In the genomic region with DNA sequence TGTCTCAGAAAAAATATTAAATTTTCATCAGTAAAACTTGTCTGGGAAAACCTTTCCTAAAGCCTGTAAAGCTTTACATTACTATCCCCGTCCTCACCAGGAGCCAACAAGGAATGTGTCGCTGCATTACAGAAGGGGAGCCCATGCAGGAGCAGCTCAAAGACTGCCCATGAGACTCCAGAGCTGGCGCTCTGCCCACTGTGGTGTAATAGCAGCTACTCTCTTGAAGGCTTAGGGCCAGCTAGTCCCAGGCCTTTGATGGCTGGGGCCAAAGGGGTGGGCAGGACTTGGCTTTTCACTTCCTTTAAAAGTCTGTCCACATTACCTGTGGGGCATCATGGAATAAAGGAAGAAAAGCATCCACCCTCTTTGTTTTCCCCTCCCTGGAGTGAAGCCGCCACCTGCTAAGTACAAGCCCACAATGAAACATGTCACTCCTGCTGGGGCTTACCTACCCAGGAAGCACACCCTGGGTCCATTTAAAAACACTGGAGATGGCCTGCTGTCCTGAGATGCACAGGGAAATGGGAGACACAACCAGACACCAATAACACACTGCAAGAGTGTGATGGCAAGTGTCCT, we compare ENCODE assay signal across 16 cellular contexts.
A peak's percentile ranks its signal among the peaks of the same experiment; 100 is the strongest.
DNase-seq lines count a peak whose midpoint lies in the region; ATAC-seq, FAIRE-seq and TF ChIP-seq lines count a peak whose summit lies in the region.
"Had no signal": no experiment of that assay in that cellular context is flagged by ENCODE, and none has a peak within 500 bp of the region (broad histone marks: within the 10 kb centered on the region; RNA-seq: fewer than 3 reads in every experiment).

No MANE protein-coding gene starts in this region.

- no peaks in the 10 kb centered on the region for H3K27me3 ChIP-seq in effector memory CD4-positive, alpha-beta T cell (replicated peaks; ENCODE audit: control insufficient read depth, insufficient read depth, low read length, poor library complexity, severe bottlenecking)

- H3K4me3 Mint-ChIP-seq in WTC11, result no peak overlapping the region
- no peak overlapping the region for H3K4me3 Mint-ChIP-seq in Calu3 (ENCODE audit: low read depth, unreplicated experiment)
- H3K4me3 Mint-ChIP-seq: activated naive CD8-positive, alpha-beta T cell treated with anti-CD3 and anti-CD28 coated beads, Interleukin-2, amount 50 U/mL, for 24 hours; B cell had no signal

- no peak for TF ChIP-seq POLR2A in GM12892 (IDR thresholded peaks at IDR 0.05; ENCODE audit: low read depth, low read length)

- TF ChIP-seq CTCF in WTC11 (IDR thresholded peaks at IDR 0.05), result no peak
- no peak for TF ChIP-seq CTCF in Calu3 (IDR thresholded peaks at IDR 0.05; ENCODE audit: unreplicated experiment)

- intact Hi-C loops in Right ventricle myocardium superior (cut with DNase I) (no loop called here), posterior vena cava (cut with DNase I) (no loop called here), Calu3 (cut with micrococcal nuclease; ENCODE audit: unreplicated experiment) (no loop called here)

- DNase-seq in GM12892 (ENCODE audit: insufficient read length) (no peak), WTC11 (ENCODE audit: low spot score) (no peak), Right ventricle myocardium superior (peak; percentile 90), posterior vena cava (ENCODE audit: low spot score) (peak; percentile 88), Calu3 (no peak)
- no peak for DNase-seq in effector memory CD4-positive, alpha-beta T cell
- DNase-seq: activated naive CD8-positive, alpha-beta T cell treated with anti-CD3 and anti-CD28 coated beads, Interleukin-2, amount 50 U/mL, for 24 hours; activated T-cell treated with anti-CD3 and anti-CD28 coated beads, Interleukin-2, amount 50 U/mL, for 48 hours; cortex of kidney; DMS53; NCI-H2171; T1000 had no signal

- H3K27ac Mint-ChIP-seq in WTC11, result no peak overlapping the region
- no peak overlapping the region for H3K27ac Mint-ChIP-seq in Calu3 (ENCODE audit: unreplicated experiment)
- H3K27ac Mint-ChIP-seq: activated naive CD8-positive, alpha-beta T cell treated with anti-CD3 and anti-CD28 coated beads, Interleukin-2, amount 50 U/mL, for 24 hours; B cell had no signal

- no peaks in the 10 kb centered on the region for H3K4me1 ChIP-seq in effector memory CD4-positive, alpha-beta T cell (ENCODE audit: control insufficient read depth, insufficient read depth, low read length, poor library complexity, severe bottlenecking)

- H3K9me3 Mint-ChIP-seq in WTC11 (no peaks in the 10 kb centered on the region), Calu3 (ENCODE audit: low read depth, unreplicated experiment) (no peaks in the 10 kb centered on the region)
- H3K9me3 Mint-ChIP-seq: activated naive CD8-positive, alpha-beta T cell treated with anti-CD3 and anti-CD28 coated beads, Interleukin-2, amount 50 U/mL, for 24 hours had no signal

- no peaks in the 10 kb centered on the region for H3K36me3 ChIP-seq in effector memory CD4-positive, alpha-beta T cell (ENCODE audit: control insufficient read depth, insufficient read depth, low read length)

- H3K4me1 Mint-ChIP-seq in WTC11 (peaks cover 23% of the 10 kb centered on the region), Calu3 (ENCODE audit: low read depth, unreplicated experiment) (no peaks in the 10 kb centered on the region)
- H3K4me1 Mint-ChIP-seq: activated naive CD8-positive, alpha-beta T cell treated with anti-CD3 and anti-CD28 coated beads, Interleukin-2, amount 50 U/mL, for 24 hours; B cell had no signal

- no peak overlapping the region for H3K4me3 ChIP-seq in effector memory CD4-positive, alpha-beta T cell (ENCODE audit: insufficient read depth, low read depth, low read length, poor library complexity, severe bottlenecking)
- H3K4me3 ChIP-seq: smooth muscle cell had no signal

- CTCF ChIA-PET in WTC11 (lab: Charles Lee) (no interaction called here), Calu3 (lab: Charles Lee) (no interaction called here)

- POLR2A ChIA-PET in WTC11 (lab: Charles Lee), result no interaction called here

- ATAC-seq in WTC11 (no peak), Right ventricle myocardium superior (ENCODE audit: poor library complexity) (peak; percentile 64), HG02571 (IDR thresholded peaks at IDR 0.05; ENCODE audit: unreplicated experiment) (no peak), HG03175 (IDR thresholded peaks at IDR 0.05; ENCODE audit: unreplicated experiment) (no peak)
- ATAC-seq: activated naive CD8-positive, alpha-beta T cell treated with anti-CD3 and anti-CD28 coated beads, Interleukin-2, amount 50 U/mL, for 24 hours had no signal

- no TSS peak for BruUV-seq in Calu3 (replicated peaks; lab: Mats Ljungman, UMichigan)

- no peaks in the 10 kb centered on the region for H3K9me3 ChIP-seq in effector memory CD4-positive, alpha-beta T cell (ENCODE audit: control insufficient read depth, low read length)

- H3K36me3 Mint-ChIP-seq in WTC11 (no peaks in the 10 kb centered on the region), Calu3 (ENCODE audit: insufficient read depth, unreplicated experiment) (no peaks in the 10 kb centered on the region)

- peak; percentile 36 for FAIRE-seq in GM12892 (lab: Jason Lieb, UNC)

- H3K27me3 Mint-ChIP-seq in WTC11 (ENCODE audit: low read depth), result no peaks in the 10 kb centered on the region; the same call in 1 of the 2 replicates
- H3K27me3 Mint-ChIP-seq in Calu3 (ENCODE audit: unreplicated experiment), result no peaks in the 10 kb centered on the region
- H3K27me3 Mint-ChIP-seq: activated naive CD8-positive, alpha-beta T cell treated with anti-CD3 and anti-CD28 coated beads, Interleukin-2, amount 50 U/mL, for 24 hours had no signal

- no peak overlapping the region for H3K27ac ChIP-seq in effector memory CD4-positive, alpha-beta T cell (ENCODE audit: insufficient read depth, low read length, poor library complexity, severe bottlenecking)

TF ChIP-seq in WTC11, 78 proteins besides CTCF, POLR2A, EP300 and RAD21:
- TF ChIP-seq, protein P1, sequence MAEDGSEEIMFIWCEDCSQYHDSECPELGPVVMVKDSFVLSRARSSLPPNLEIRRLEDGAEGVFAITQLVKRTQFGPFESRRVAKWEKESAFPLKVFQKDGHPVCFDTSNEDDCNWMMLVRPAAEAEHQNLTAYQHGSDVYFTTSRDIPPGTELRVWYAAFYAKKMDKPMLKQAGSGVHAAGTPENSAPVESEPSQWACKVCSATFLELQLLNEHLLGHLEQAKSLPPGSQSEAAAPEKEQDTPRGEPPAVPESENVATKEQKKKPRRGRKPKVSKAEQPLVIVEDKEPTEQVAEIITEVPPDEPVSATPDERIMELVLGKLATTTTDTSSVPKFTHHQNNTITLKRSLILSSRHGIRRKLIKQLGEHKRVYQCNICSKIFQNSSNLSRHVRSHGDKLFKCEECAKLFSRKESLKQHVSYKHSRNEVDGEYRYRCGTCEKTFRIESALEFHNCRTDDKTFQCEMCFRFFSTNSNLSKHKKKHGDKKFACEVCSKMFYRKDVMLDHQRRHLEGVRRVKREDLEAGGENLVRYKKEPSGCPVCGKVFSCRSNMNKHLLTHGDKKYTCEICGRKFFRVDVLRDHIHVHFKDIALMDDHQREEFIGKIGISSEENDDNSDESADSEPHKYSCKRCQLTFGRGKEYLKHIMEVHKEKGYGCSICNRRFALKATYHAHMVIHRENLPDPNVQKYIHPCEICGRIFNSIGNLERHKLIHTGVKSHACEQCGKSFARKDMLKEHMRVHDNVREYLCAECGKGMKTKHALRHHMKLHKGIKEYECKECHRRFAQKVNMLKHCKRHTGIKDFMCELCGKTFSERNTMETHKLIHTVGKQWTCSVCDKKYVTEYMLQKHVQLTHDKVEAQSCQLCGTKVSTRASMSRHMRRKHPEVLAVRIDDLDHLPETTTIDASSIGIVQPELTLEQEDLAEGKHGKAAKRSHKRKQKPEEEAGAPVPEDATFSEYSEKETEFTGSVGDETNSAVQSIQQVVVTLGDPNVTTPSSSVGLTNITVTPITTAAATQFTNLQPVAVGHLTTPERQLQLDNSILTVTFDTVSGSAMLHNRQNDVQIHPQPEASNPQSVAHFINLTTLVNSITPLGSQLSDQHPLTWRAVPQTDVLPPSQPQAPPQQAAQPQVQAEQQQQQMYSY (CRISPR knock-in tag; IDR thresholded peaks at IDR 0.05), result no peak
- TF ChIP-seq ZNF423 (CRISPR knock-in tag; IDR thresholded peaks at IDR 0.05), result peak; percentile 31; the same call in 1 of the 2 replicates
- TF ChIP-seq, protein P2, sequence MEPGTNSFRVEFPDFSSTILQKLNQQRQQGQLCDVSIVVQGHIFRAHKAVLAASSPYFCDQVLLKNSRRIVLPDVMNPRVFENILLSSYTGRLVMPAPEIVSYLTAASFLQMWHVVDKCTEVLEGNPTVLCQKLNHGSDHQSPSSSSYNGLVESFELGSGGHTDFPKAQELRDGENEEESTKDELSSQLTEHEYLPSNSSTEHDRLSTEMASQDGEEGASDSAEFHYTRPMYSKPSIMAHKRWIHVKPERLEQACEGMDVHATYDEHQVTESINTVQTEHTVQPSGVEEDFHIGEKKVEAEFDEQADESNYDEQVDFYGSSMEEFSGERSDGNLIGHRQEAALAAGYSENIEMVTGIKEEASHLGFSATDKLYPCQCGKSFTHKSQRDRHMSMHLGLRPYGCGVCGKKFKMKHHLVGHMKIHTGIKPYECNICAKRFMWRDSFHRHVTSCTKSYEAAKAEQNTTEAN (CRISPR knock-in tag; IDR thresholded peaks at IDR 0.05), result no peak

Comparison
In these comparisons a context has a peak if more than half of its experiments do, and no peak if none do; other contexts are left out.
1. DNase-seq: peak in Right ventricle myocardium superior (single experiment) and posterior vena cava (single experiment); none in GM12892 (single experiment), WTC11 (single experiment), Calu3 (single experiment) and effector memory CD4-positive, alpha-beta T cell (0 of 3).